2 cellular contexts compared by ENCODE assay signal in genomic region chr12:63845726-63846125, GRCh38.
TF ChIP-seq lines count a peak whose summit lies in the region.

No MANE protein-coding gene starts in this region.

TF ChIP-seq in SK-N-SH, 30 proteins besides CTCF, POLR2A, EP300 and RAD21 (continued from another document):
- TF ChIP-seq MEF2A (IDR thresholded peaks at IDR 0.05; ENCODE audit: borderline replicate concordance, low read depth): no peak
- TF ChIP-seq, protein P1, sequence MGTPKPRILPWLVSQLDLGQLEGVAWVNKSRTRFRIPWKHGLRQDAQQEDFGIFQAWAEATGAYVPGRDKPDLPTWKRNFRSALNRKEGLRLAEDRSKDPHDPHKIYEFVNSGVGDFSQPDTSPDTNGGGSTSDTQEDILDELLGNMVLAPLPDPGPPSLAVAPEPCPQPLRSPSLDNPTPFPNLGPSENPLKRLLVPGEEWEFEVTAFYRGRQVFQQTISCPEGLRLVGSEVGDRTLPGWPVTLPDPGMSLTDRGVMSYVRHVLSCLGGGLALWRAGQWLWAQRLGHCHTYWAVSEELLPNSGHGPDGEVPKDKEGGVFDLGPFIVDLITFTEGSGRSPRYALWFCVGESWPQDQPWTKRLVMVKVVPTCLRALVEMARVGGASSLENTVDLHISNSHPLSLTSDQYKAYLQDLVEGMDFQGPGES (IDR thresholded peaks at IDR 0.05; ENCODE audit: low read depth, low read length): no peak
- no peak for TF ChIP-seq ZBTB33 (IDR thresholded peaks at IDR 0.05; ENCODE audit: borderline replicate concordance, low read depth)
- TF ChIP-seq TCF12 (IDR thresholded peaks at IDR 0.05): no peak
TF ChIP-seq in SK-N-SH: peak in this region for 0.

TF ChIP-seq in SK-N-SH treated with all-trans-retinoic acid at 6 μM for 48 hours, 23 proteins besides CTCF, POLR2A, EP300 and RAD21 (continued from another document):
- TF ChIP-seq, protein P2, sequence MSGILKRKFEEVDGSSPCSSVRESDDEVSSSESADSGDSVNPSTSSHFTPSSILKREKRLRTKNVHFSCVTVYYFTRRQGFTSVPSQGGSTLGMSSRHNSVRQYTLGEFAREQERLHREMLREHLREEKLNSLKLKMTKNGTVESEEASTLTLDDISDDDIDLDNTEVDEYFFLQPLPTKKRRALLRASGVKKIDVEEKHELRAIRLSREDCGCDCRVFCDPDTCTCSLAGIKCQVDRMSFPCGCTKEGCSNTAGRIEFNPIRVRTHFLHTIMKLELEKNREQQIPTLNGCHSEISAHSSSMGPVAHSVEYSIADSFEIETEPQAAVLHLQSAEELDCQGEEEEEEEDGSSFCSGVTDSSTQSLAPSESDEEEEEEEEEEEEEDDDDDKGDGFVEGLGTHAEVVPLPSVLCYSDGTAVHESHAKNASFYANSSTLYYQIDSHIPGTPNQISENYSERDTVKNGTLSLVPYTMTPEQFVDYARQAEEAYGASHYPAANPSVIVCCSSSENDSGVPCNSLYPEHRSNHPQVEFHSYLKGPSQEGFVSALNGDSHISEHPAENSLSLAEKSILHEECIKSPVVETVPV (CRISPR knock-in tag; IDR thresholded peaks at IDR 0.05): no peak
- TF ChIP-seq SNAI2 (CRISPR knock-in tag; IDR thresholded peaks at IDR 0.05) (no peak), OSR1 (CRISPR knock-in tag; IDR thresholded peaks at IDR 0.05) (no peak), PPARA (CRISPR knock-in tag; IDR thresholded peaks at IDR 0.05; ENCODE audit: borderline replicate concordance) (no peak), TOX (CRISPR knock-in tag; IDR thresholded peaks at IDR 0.05; ENCODE audit: borderline replicate concordance) (no peak), ISL1 (CRISPR knock-in tag; IDR thresholded peaks at IDR 0.05) (no peak), TCF4 (CRISPR knock-in tag; IDR thresholded peaks at IDR 0.05; ENCODE audit: borderline replicate concordance) (no peak), ZNF70 (CRISPR knock-in tag; IDR thresholded peaks at IDR 0.05) (no peak), ZC3H10 (CRISPR knock-in tag; IDR thresholded peaks at IDR 0.05) (no peak), ZNF8 (CRISPR knock-in tag; IDR thresholded peaks at IDR 0.05) (no peak), POU6F1 (CRISPR knock-in tag; IDR thresholded peaks at IDR 0.05; ENCODE audit: borderline replicate concordance, low read depth) (no peak), ESRRG (CRISPR knock-in tag; IDR thresholded peaks at IDR 0.05) (no peak)
- TF ChIP-seq, protein P3, sequence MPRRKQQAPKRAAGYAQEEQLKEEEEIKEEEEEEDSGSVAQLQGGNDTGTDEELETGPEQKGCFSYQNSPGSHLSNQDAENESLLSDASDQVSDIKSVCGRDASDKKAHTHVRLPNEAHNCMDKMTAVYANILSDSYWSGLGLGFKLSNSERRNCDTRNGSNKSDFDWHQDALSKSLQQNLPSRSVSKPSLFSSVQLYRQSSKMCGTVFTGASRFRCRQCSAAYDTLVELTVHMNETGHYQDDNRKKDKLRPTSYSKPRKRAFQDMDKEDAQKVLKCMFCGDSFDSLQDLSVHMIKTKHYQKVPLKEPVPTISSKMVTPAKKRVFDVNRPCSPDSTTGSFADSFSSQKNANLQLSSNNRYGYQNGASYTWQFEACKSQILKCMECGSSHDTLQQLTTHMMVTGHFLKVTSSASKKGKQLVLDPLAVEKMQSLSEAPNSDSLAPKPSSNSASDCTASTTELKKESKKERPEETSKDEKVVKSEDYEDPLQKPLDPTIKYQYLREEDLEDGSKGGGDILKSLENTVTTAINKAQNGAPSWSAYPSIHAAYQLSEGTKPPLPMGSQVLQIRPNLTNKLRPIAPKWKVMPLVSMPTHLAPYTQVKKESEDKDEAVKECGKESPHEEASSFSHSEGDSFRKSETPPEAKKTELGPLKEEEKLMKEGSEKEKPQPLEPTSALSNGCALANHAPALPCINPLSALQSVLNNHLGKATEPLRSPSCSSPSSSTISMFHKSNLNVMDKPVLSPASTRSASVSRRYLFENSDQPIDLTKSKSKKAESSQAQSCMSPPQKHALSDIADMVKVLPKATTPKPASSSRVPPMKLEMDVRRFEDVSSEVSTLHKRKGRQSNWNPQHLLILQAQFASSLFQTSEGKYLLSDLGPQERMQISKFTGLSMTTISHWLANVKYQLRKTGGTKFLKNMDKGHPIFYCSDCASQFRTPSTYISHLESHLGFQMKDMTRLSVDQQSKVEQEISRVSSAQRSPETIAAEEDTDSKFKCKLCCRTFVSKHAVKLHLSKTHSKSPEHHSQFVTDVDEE (CRISPR knock-in tag; IDR thresholded peaks at IDR 0.05): no peak
